ENCODE assay signal across 34 cellular contexts in the genomic region with DNA sequence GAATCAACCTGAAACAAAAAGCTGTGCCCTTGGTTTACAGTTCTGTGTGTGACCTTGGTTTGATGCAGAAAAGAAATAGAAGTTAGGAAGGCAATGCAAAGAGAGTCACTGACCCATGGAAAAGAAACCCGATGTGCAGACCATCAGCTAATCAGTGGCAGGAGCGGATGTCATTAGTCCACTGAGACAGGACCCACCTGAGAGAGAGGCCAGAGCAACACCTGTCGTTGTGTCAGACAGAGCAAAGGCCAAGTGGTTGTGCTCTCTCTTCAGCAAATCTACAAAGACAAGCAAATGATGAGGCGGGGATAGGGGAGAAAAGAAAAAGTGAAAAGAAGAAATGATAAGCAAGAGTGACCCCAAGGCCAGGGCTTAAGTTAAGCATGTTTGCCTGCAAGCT. TPM values are rescaled to one million over a fixed set of nuclear protein-coding genes. Genes with fewer than 3 reads are reported as not detected.
"Had no signal": no experiment of that assay in that cellular context is flagged by ENCODE, and none has a peak within 500 bp of the region (broad histone marks: within the 10 kb centered on the region; RNA-seq: fewer than 3 reads in every experiment).

No MANE protein-coding gene starts in this region.

- H3K4me3 Mint-ChIP-seq: immature natural killer cell; nephron; neural progenitor cell; stimulated activated naive B cell treated with anti-CD40 and anti-IgM and Interleukin-4, amounts not matched to agents 10 μg/mL and 1 μg/mL and 100 μg/mL, for 72 hours had no signal

- H3K4me1 ChIP-seq: left lung, lower lobe of right lung, neural progenitor cell, right atrium auricular region, right lobe of liver, stomach, testis, thyroid gland, transverse colon, upper lobe of right lung had no signal

- H3K36me3 Mint-ChIP-seq: naive thymus-derived CD8-positive, alpha-beta T cell; neural progenitor cell; stimulated activated naive B cell treated with anti-CD40 and anti-IgM and Interleukin-4, amounts not matched to agents 10 μg/mL and 1 μg/mL and 100 μg/mL, for 72 hours had no signal

- H3K27me3 ChIP-seq: testis, thyroid gland had no signal

- H3K9me3 ChIP-seq: left lung, lower lobe of right lung, neutrophil, right atrium auricular region, right lobe of liver, stomach, testis, thyroid gland, transverse colon, upper lobe of right lung had no signal

- H3K27ac ChIP-seq: left lung, lower lobe of right lung, neural progenitor cell, neutrophil, right atrium auricular region, right lobe of liver, stomach, testis, thyroid gland, transverse colon, upper lobe of right lung had no signal

- H3K36me3 ChIP-seq: left lung, lower lobe of right lung, neural progenitor cell, neutrophil, right atrium auricular region, right lobe of liver, stomach, thyroid gland, transverse colon, upper lobe of right lung had no signal

- H3K9ac ChIP-seq: neural progenitor cell had no signal

- H3K4me1 Mint-ChIP-seq: immature natural killer cell; naive thymus-derived CD8-positive, alpha-beta T cell; nephron; neural progenitor cell; stimulated activated naive B cell treated with anti-CD40 and anti-IgM and Interleukin-4, amounts not matched to agents 10 μg/mL and 1 μg/mL and 100 μg/mL, for 72 hours had no signal

- H3K4me3 ChIP-seq: left lung, lower lobe of right lung, neural progenitor cell, right atrium auricular region, right lobe of liver, smooth muscle cell, stomach, testis, thyroid gland, transverse colon, upper lobe of right lung had no signal

- H3K9me3 Mint-ChIP-seq: immature natural killer cell; nephron; neural progenitor cell; stimulated activated naive B cell treated with anti-CD40 and anti-IgM and Interleukin-4, amounts not matched to agents 10 μg/mL and 1 μg/mL and 100 μg/mL, for 72 hours had no signal

- H3K27ac Mint-ChIP-seq: immature natural killer cell; naive thymus-derived CD8-positive, alpha-beta T cell; nephron; neural progenitor cell; progenitor cell of endocrine pancreas; stimulated activated naive B cell treated with anti-CD40 and anti-IgM and Interleukin-4, amounts not matched to agents 10 μg/mL and 1 μg/mL and 100 μg/mL, for 72 hours had no signal

- DNase-seq: hippocampal formation; immature natural killer cell; kidney; left colon; left lung; lower lobe of right lung; mammary epithelial cell; mesenchymal stem cell; naive thymus-derived CD8-positive, alpha-beta T cell; occipital lobe; right lobe of liver; stimulated activated CD4-positive, alpha-beta T cell treated with anti-CD3 and anti-CD28 coated beads, Interleukin-12 subunit alpha, Interleukin-12 subunit beta, amount 100 ng/mL, for 4 hours; stimulated activated CD4-positive, alpha-beta T cell treated with anti-CD3 and anti-CD28 coated beads, Interleukin-15, amount 100 ng/mL, for 24 hours; stimulated activated CD4-positive, alpha-beta T cell treated with anti-CD3 and anti-CD28 coated beads, Interleukin-2, amount 100 ng/mL, for 24 hours; stimulated activated CD4-positive, alpha-beta T cell treated with anti-CD3 and anti-CD28 coated beads, Interleukin-4, amount 100 ng/mL, for 1 hour; stimulated activated naive B cell treated with anti-CD40 and anti-IgM and Interleukin-4, amounts not matched to agents 10 μg/mL and 1 μg/mL and 100 μg/mL, for 72 hours; stimulated activated naive CD8-positive, alpha-beta T cell treated with anti-CD3 and anti-CD28 coated beads, Interleukin-15, Interleukin-2, amounts not matched to agents 100 U/mL and 50 U/mL, for 24 hours; stomach; testis; thyroid gland; transverse colon; upper lobe of right lung had no signal

RNA-seq across cellular contexts. Expression of a gene that starts 8.7 kb away (rescaled TPM):
- total RNA-seq: kidney; left colon; left lung; liver; lower lobe of right lung; mammary epithelial cell; mucosa of gallbladder; naive thymus-derived CD8-positive, alpha-beta T cell; osteocyte; pulmonary artery endothelial cell; renal cortical epithelial cell; right atrium auricular region; right lobe of liver; skeletal muscle tissue; smooth muscle cell; thyroid gland; transverse colon; upper lobe of right lung had no signal
